In the genomic region with DNA sequence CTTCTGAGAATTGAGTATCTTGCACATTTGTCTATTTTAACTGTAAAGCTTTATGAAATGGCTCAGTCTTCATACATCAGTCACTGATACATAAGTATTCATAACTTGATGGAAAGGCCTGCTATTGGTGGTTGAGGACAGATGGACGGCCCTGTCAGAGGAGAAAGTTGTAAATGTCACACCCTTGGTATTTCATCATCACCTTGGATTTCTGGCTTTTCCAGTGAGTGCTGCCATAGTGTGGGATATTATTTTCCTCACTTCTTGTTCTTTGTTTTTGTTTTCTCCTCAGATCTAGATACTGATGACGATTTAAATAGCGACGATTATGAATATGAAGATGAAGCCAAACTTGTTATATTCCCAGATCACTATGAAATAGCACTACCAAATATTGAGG, we compare ENCODE assay signal across 19 cellular contexts.
"Had no signal": no experiment of that assay in that cellular context is flagged by ENCODE, and none has a peak within 500 bp of the region (broad histone marks: within the 10 kb centered on the region; RNA-seq: fewer than 3 reads in every experiment).

No MANE protein-coding gene starts in this region.

- H3K4me3 ChIP-seq: coronary artery, esophagus muscularis mucosa, gastroesophageal sphincter, lung, right atrium auricular region had no signal

- H3K4me1 ChIP-seq: gastroesophageal sphincter had no signal

- H3K9me3 Mint-ChIP-seq: natural killer cell treated with Interleukin-12 subunit alpha and Interleukin-12 subunit beta and Interleukin-15 and Interleukin-18, amount 100 ng/mL, for 72 hours had no signal

- ATAC-seq: gastroesophageal sphincter; left colon; left ventricle myocardium superior; natural killer cell treated with Interleukin-12 subunit alpha and Interleukin-12 subunit beta and Interleukin-15 and Interleukin-18, amount 100 ng/mL, for 72 hours had no signal

- H3K27ac Mint-ChIP-seq: natural killer cell treated with Interleukin-12 subunit alpha and Interleukin-12 subunit beta and Interleukin-15 and Interleukin-18, amount 100 ng/mL, for 72 hours had no signal

- DNase-seq: effector CD8-positive, alpha-beta T cell; glutamatergic neuron; kidney; left colon; left ventricle myocardium superior; mesenchymal stem cell; midbrain; posterior cingulate gyrus; small intestine; stimulated activated CD4-positive, alpha-beta T cell treated with anti-CD3 and anti-CD28 coated beads, Interleukin-12 subunit alpha, Interleukin-12 subunit beta, amount 100 ng/mL, for 4 hours; stimulated activated naive CD4-positive, alpha-beta T cell treated with Interleukin-2 at 50 U/mL for 16 hours had no signal

- FAIRE-seq: kidney, small intestine had no signal

- H3K9me3 ChIP-seq: esophagus muscularis mucosa, gastroesophageal sphincter, neutrophil, right atrium auricular region had no signal

- H3K27me3 ChIP-seq: esophagus muscularis mucosa, gastroesophageal sphincter, right atrium auricular region had no signal

- H3K36me3 Mint-ChIP-seq: natural killer cell treated with Interleukin-12 subunit alpha and Interleukin-12 subunit beta and Interleukin-15 and Interleukin-18, amount 100 ng/mL, for 72 hours had no signal

- H3K27me3 Mint-ChIP-seq: natural killer cell treated with Interleukin-12 subunit alpha and Interleukin-12 subunit beta and Interleukin-15 and Interleukin-18, amount 100 ng/mL, for 72 hours had no signal

- H3K27ac ChIP-seq: coronary artery, epithelial cell of prostate, esophagus muscularis mucosa, gastroesophageal sphincter, neutrophil, right atrium auricular region had no signal

- H3K36me3 ChIP-seq: neutrophil had no signal

- H3K4me3 Mint-ChIP-seq: natural killer cell treated with Interleukin-12 subunit alpha and Interleukin-12 subunit beta and Interleukin-15 and Interleukin-18, amount 100 ng/mL, for 72 hours had no signal
